Comparison of ENCODE assay signal across 1 cellular context in the genomic region with DNA sequence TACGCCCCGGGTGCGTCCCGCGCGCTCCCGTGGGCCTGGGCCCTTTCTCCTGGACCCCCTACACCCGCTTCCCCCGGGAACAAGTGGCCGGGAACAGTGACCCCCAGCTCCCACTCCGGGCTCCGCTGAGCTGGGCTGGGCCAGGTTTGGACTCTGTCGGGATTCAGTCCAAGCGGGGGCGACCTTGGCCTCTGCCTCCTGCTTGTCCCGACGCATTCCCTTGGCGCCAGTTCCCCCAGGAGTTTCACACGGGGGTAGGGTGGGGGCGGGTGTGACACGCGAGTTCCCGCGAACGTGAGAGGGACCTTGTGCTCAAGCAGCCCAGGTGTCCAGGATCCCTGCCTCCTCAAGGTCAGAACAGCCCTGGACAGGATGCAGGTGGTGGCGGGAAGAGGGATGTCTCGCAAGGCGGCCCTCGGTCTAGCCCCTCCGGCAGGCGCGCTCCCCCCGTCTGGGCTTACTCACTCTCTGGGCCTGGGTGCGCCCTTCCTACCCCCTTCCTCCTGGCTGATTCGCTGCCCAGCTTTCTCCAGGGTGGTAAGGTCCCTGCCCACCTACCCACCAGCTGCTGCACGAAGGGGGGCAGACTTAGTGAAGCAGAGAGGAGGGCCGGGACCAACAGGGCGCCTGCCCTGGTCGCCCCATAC.
TF ChIP-seq lines count a peak whose summit lies in the region.

No MANE protein-coding gene starts in this region.

TF ChIP-seq in HepG2, 621 proteins besides CTCF, POLR2A, EP300 and RAD21 (continued from another document and continues in another):
- TF ChIP-seq, protein P1, sequence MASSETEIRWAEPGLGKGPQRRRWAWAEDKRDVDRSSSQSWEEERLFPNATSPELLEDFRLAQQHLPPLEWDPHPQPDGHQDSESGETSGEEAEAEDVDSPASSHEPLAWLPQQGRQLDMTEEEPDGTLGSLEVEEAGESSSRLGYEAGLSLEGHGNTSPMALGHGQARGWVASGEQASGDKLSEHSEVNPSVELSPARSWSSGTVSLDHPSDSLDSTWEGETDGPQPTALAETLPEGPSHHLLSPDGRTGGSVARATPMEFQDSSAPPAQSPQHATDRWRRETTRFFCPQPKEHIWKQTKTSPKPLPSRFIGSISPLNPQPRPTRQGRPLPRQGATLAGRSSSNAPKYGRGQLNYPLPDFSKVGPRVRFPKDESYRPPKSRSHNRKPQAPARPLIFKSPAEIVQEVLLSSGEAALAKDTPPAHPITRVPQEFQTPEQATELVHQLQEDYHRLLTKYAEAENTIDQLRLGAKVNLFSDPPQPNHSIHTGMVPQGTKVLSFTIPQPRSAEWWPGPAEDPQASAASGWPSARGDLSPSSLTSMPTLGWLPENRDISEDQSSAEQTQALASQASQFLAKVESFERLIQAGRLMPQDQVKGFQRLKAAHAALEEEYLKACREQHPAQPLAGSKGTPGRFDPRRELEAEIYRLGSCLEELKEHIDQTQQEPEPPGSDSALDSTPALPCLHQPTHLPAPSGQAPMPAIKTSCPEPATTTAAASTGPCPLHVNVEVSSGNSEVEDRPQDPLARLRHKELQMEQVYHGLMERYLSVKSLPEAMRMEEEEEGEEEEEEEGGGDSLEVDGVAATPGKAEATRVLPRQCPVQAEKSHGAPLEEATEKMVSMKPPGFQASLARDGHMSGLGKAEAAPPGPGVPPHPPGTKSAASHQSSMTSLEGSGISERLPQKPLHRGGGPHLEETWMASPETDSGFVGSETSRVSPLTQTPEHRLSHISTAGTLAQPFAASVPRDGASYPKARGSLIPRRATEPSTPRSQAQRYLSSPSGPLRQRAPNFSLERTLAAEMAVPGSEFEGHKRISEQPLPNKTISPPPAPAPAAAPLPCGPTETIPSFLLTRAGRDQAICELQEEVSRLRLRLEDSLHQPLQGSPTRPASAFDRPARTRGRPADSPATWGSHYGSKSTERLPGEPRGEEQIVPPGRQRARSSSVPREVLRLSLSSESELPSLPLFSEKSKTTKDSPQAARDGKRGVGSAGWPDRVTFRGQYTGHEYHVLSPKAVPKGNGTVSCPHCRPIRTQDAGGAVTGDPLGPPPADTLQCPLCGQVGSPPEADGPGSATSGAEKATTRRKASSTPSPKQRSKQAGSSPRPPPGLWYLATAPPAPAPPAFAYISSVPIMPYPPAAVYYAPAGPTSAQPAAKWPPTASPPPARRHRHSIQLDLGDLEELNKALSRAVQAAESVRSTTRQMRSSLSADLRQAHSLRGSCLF (CRISPR knock-in tag; IDR thresholded peaks at IDR 0.05; ENCODE audit: borderline replicate concordance): no peak
- TF ChIP-seq ZUFSP (CRISPR knock-in tag; IDR thresholded peaks at IDR 0.05; ENCODE audit: borderline replicate concordance) (no peak), THAP11 (CRISPR knock-in tag; IDR thresholded peaks at IDR 0.05) (no peak), ZNF784 (CRISPR knock-in tag; IDR thresholded peaks at IDR 0.05; ENCODE audit: borderline replicate concordance) (no peak), ZBTB14 (CRISPR knock-in tag; IDR thresholded peaks at IDR 0.05) (peak; percentile 24; the same call in 1 of the 2 replicates), ZNF557 (CRISPR knock-in tag; IDR thresholded peaks at IDR 0.05) (no peak), ZNF546 (CRISPR knock-in tag; conservative IDR thresholded peaks at IDR 0.05) (no peak), NCOA5 (CRISPR knock-in tag; IDR thresholded peaks at IDR 0.05) (no peak), PHF20 (CRISPR knock-in tag; IDR thresholded peaks at IDR 0.05) (no peak), MXD4 (CRISPR knock-in tag; IDR thresholded peaks at IDR 0.05) (no peak), ZNF274 (CRISPR knock-in tag; IDR thresholded peaks at IDR 0.05) (no peak), ZNF83 (CRISPR knock-in tag; IDR thresholded peaks at IDR 0.05; ENCODE audit: borderline replicate concordance) (no peak), ZNF766 (CRISPR knock-in tag; IDR thresholded peaks at IDR 0.05; ENCODE audit: borderline replicate concordance) (no peak), ZMAT3 (CRISPR knock-in tag; conservative IDR thresholded peaks at IDR 0.05) (no peak), GMEB1 (CRISPR knock-in tag; IDR thresholded peaks at IDR 0.05; ENCODE audit: borderline replicate concordance) (no peak), IRF2 (CRISPR knock-in tag; IDR thresholded peaks at IDR 0.05) (no peak), RCOR2 (CRISPR knock-in tag; IDR thresholded peaks at IDR 0.05) (no peak), ZNF263 (CRISPR knock-in tag; IDR thresholded peaks at IDR 0.05) (no peak), ZC3H13 (CRISPR knock-in tag; IDR thresholded peaks at IDR 0.05) (no peak), ZBTB44 (CRISPR knock-in tag; IDR thresholded peaks at IDR 0.05) (no peak), MBNL3 (CRISPR knock-in tag; conservative IDR thresholded peaks at IDR 0.05) (no peak), PLRG1 (conservative IDR thresholded peaks at IDR 0.05) (no peak), GLMP (CRISPR knock-in tag; IDR thresholded peaks at IDR 0.05; ENCODE audit: borderline replicate concordance) (no peak), HHEX (CRISPR knock-in tag; IDR thresholded peaks at IDR 0.05) (no peak), NPAS2 (CRISPR knock-in tag; IDR thresholded peaks at IDR 0.05; ENCODE audit: borderline replicate concordance) (no peak), MBD4 (IDR thresholded peaks at IDR 0.05; ENCODE audit: borderline replicate concordance, low read length) (no peak), PATZ1 (CRISPR knock-in tag; IDR thresholded peaks at IDR 0.05) (peak; percentile 67), ZBTB8A (CRISPR knock-in tag; IDR thresholded peaks at IDR 0.05; ENCODE audit: borderline replicate concordance, low read depth) (no peak), SP2 (CRISPR knock-in tag; IDR thresholded peaks at IDR 0.05) (no peak), TMF1 (CRISPR knock-in tag; IDR thresholded peaks at IDR 0.05; ENCODE audit: low read depth) (no peak), ZNF687 (CRISPR knock-in tag; IDR thresholded peaks at IDR 0.05) (peak; percentile 31; the same call in 1 of the 2 replicates), CREB1 (IDR thresholded peaks at IDR 0.05) (no peak), CREB1 (CRISPR knock-in tag; IDR thresholded peaks at IDR 0.05) (no peak), ZNF282 (IDR thresholded peaks at IDR 0.05; ENCODE audit: partially characterized antibody) (no peak)
- TF ChIP-seq, protein P2, sequence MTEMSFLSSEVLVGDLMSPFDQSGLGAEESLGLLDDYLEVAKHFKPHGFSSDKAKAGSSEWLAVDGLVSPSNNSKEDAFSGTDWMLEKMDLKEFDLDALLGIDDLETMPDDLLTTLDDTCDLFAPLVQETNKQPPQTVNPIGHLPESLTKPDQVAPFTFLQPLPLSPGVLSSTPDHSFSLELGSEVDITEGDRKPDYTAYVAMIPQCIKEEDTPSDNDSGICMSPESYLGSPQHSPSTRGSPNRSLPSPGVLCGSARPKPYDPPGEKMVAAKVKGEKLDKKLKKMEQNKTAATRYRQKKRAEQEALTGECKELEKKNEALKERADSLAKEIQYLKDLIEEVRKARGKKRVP (CRISPR knock-in tag; IDR thresholded peaks at IDR 0.05): no peak
